27 cellular contexts compared by ENCODE assay signal in genomic region chr6:45892696-45893095, GRCh38.
"Had no signal": no experiment of that assay in that cellular context is flagged by ENCODE, and none has a peak within 500 bp of the region (broad histone marks: within the 10 kb centered on the region; RNA-seq: fewer than 3 reads in every experiment).

No MANE protein-coding gene starts in this region.

- H3K4me3 ChIP-seq: ascending aorta, body of pancreas, coronary artery, MG63, Peyer's patch, SJSA1 had no signal

- H3K36me3 ChIP-seq: ascending aorta, MG63, Peyer's patch, SJSA1 had no signal

- H3K27ac ChIP-seq: ascending aorta, body of pancreas, coronary artery, Peyer's patch, SJSA1 had no signal

- H3K4me1 ChIP-seq: ascending aorta, body of pancreas, Peyer's patch had no signal

- H3K9me3 ChIP-seq: ascending aorta, body of pancreas, MG63, Peyer's patch, SJSA1 had no signal

- H3K27me3 ChIP-seq: ascending aorta, body of pancreas, MG63, Peyer's patch, SJSA1 had no signal

- DNase-seq: activated B cell treated with CpG ODN at 0.5 μM for 24 hours; activated CD4-positive, alpha-beta T cell treated with anti-CD3 and anti-CD28 coated beads for 1 hour; activated CD4-positive, alpha-beta T cell treated with anti-CD3 and anti-CD28 coated beads, Interleukin-2, amount 10 ng/mL, durations not matched to agents 24 days and 14 days; activated CD4-positive, alpha-beta T cell treated with anti-CD3 and anti-CD28 coated beads, Interleukin-2, amount 50 U/mL, for 48 hours; activated CD8-positive, alpha-beta memory T cell treated with anti-CD3 and anti-CD28 coated beads, Interleukin-2, amount 10 ng/mL, durations not matched to agents 7 days and 5 days; activated effector memory CD4-positive, alpha-beta T cell treated with Interleukin-2 at 50 U/mL for 16 hours; activated naive CD4-positive, alpha-beta T cell; activated naive CD8-positive, alpha-beta T cell treated with anti-CD3 and anti-CD28 coated beads, Interleukin-2, amount 50 U/mL, for 24 hours; activated T-cell treated with anti-CD3 and anti-CD28 coated beads, Interleukin-2, amount 50 U/mL, for 24 hours; amniotic stem cell; body of pancreas; central memory CD4-positive, alpha-beta T cell; IMR-90; KG1; MG63; MV-4-11; NCI-H1092 treated with DMSO at 0.1 percent for 48 hours; NCI-H1436 treated with DMSO at 0.1 percent for 48 hours; NCI-H2081 treated with DMSO at 0.1 percent for 48 hours; NCI-H2171 treated with DMSO at 0.1 percent for 48 hours; NCI-H524; Peyer's patch; SHP77; T-helper 2 cell had no signal
